ENCODE assay signal across 12 cellular contexts in the genomic region with DNA sequence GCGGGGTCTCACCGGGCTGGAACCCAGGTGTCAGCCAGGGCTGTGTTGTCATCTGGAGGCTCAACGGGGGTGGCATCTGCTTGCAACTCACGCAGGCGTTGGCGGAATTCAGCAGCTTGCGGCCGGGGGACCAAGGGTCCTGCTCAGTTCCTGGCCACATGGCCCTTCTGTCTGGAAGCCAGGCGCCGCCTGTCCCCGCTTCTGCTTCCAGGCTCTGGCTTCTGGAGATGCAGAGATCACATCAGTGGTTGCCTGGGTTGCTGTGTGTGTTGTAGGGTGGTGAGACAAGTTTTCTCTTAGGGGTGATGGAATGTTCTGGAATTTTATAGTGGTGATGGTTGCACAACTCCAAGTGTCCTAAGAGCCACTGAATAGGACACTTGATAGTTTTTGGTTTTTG. TPM values are rescaled to one million over a fixed set of nuclear protein-coding genes. Genes with fewer than 3 reads are reported as not detected.
DNase-seq lines count a peak whose midpoint lies in the region; ATAC-seq and TF ChIP-seq lines count a peak whose summit lies in the region.
"Had no signal": no experiment of that assay in that cellular context is flagged by ENCODE, and none has a peak within 500 bp of the region (broad histone marks: within the 10 kb centered on the region; RNA-seq: fewer than 3 reads in every experiment).

No MANE protein-coding gene starts in this region.

- H3K4me3 ChIP-seq in fibroblast of villous mesenchyme (ENCODE audit: low read depth, low read length): no peak overlapping the region
- H3K4me3 ChIP-seq: ovary had no signal

- H3K36me3 Mint-ChIP-seq in activated CD4-positive, alpha-beta T cell treated with anti-CD3 and anti-CD28 coated beads, Interleukin-2, amount 10 ng/mL, durations not matched to agents 7 days and 5 days (ENCODE audit: low read depth): peaks cover 14% of the 10 kb centered on the region
- H3K36me3 Mint-ChIP-seq in activated CD4-positive, alpha-beta T cell treated with anti-CD3 and anti-CD28 coated beads, Interleukin-2, amount 10 ng/mL, durations not matched to agents 24 days and 14 days (ENCODE audit: low read depth): peaks cover 11% of the 10 kb centered on the region
- peaks cover 6% of the 10 kb centered on the region; the same call in 1 of the 2 replicates for H3K36me3 Mint-ChIP-seq in WTC11

- H3K27me3 Mint-ChIP-seq in activated CD4-positive, alpha-beta T cell treated with anti-CD3 and anti-CD28 coated beads, Interleukin-2, amount 10 ng/mL, durations not matched to agents 7 days and 5 days: no peaks in the 10 kb centered on the region
- H3K27me3 Mint-ChIP-seq in activated CD4-positive, alpha-beta T cell treated with anti-CD3 and anti-CD28 coated beads, Interleukin-2, amount 10 ng/mL, durations not matched to agents 24 days and 14 days: no peaks in the 10 kb centered on the region
- no peaks in the 10 kb centered on the region for H3K27me3 Mint-ChIP-seq in WTC11 (ENCODE audit: low read depth)
- H3K27me3 Mint-ChIP-seq: activated T-helper 17 cell treated with anti-CD3 and anti-CD28 coated beads, Interleukin-2, amount 50 U/mL, for 72 hours; stimulated activated naive CD8-positive, alpha-beta T cell treated with anti-CD3 and anti-CD28 coated beads, Interleukin-15, amount 100 ng/mL, for 72 hours had no signal

- POLR2A ChIA-PET in activated CD4-positive, alpha-beta T cell treated with anti-CD3 and anti-CD28 coated beads, Interleukin-2, amount 10 ng/mL, durations not matched to agents 7 days and 5 days (lab: Charles Lee): no interaction called here
- POLR2A ChIA-PET in WTC11 (lab: Charles Lee): no interaction called here

- intact Hi-C loops in activated CD4-positive, alpha-beta T cell treated with anti-CD3 and anti-CD28 coated beads, Interleukin-2, amount 10 ng/mL, durations not matched to agents 24 days and 14 days (cut with micrococcal nuclease): no loop called here

- TF ChIP-seq CTCF in WTC11 (IDR thresholded peaks at IDR 0.05): no peak
- TF ChIP-seq CTCF in fibroblast of villous mesenchyme (IDR thresholded peaks at IDR 0.05; ENCODE audit: insufficient read depth, low read depth, low read length): no peak

- H3K27ac Mint-ChIP-seq in activated CD4-positive, alpha-beta T cell treated with anti-CD3 and anti-CD28 coated beads, Interleukin-2, amount 10 ng/mL, durations not matched to agents 7 days and 5 days: peak overlapping the region; percentile 58
- H3K27ac Mint-ChIP-seq in activated CD4-positive, alpha-beta T cell treated with anti-CD3 and anti-CD28 coated beads, Interleukin-2, amount 10 ng/mL, durations not matched to agents 24 days and 14 days: no peak overlapping the region
- peak overlapping the region; percentile 76; the same call in 1 of the 2 replicates for H3K27ac Mint-ChIP-seq in WTC11
- H3K27ac Mint-ChIP-seq: activated T-helper 17 cell treated with anti-CD3 and anti-CD28 coated beads, Interleukin-2, amount 50 U/mL, for 72 hours; stimulated activated naive CD8-positive, alpha-beta T cell treated with anti-CD3 and anti-CD28 coated beads, Interleukin-15, amount 100 ng/mL, for 72 hours had no signal

- H3K27ac ChIP-seq in substantia nigra (ENCODE audit: low read depth, low read length, poor library complexity, severe bottlenecking): peak overlapping the region; percentile 74
- H3K27ac ChIP-seq: ovary had no signal

- CTCF ChIA-PET in activated CD4-positive, alpha-beta T cell treated with anti-CD3 and anti-CD28 coated beads, Interleukin-2, amount 10 ng/mL, durations not matched to agents 7 days and 5 days (lab: Charles Lee): interaction anchor here (1.1 to 1.7 kb wide), 2 partner anchors 13 to 122 kb away, joined by 7 read pairs; no protein-coding TSS in a partner anchor
- CTCF ChIA-PET in WTC11 (lab: Charles Lee): interaction anchor here (1.4 to 2.0 kb wide), 2 partner anchors 13 to 20 kb away, joined by 5 to 6 read pairs; no protein-coding TSS in a partner anchor

- DNase-seq in activated CD4-positive, alpha-beta T cell treated with anti-CD3 and anti-CD28 coated beads, Interleukin-2, amount 10 ng/mL, durations not matched to agents 7 days and 5 days: no peak
- no peak for DNase-seq in activated CD4-positive, alpha-beta T cell treated with anti-CD3 and anti-CD28 coated beads, Interleukin-2, amount 10 ng/mL, durations not matched to agents 24 days and 14 days
- DNase-seq in WTC11 (ENCODE audit: low spot score) (no peak), fibroblast of villous mesenchyme (ENCODE audit: low read depth) (peak; percentile 52), substantia nigra (lab: John Stamatoyannopoulos, UW) (peak in 23 of 49 donors; percentile 8 to 68 (median 31)), NCI-H510A treated with DMSO at 0.1 percent for 48 hours (lab: John Stamatoyannopoulos, UW) (no peak), NCI-H1694 treated with DMSO at 0.1 percent for 48 hours (lab: John Stamatoyannopoulos, UW) (no peak)
- DNase-seq: 8988T; stimulated activated naive CD8-positive, alpha-beta T cell treated with anti-CD3 and anti-CD28 coated beads, Interleukin-15, amount 100 ng/mL, for 72 hours had no signal

- ATAC-seq in WTC11: no peak
- no peak for ATAC-seq in activated CD4-positive, CD25-positive, alpha-beta regulatory T cell treated with anti-CD3 and anti-CD28 coated beads, Interleukin-2, amount 50 U/mL, for 24 hours
- ATAC-seq: activated T-helper 17 cell treated with anti-CD3 and anti-CD28 coated beads, Interleukin-2, amount 50 U/mL, for 72 hours; stimulated activated naive CD8-positive, alpha-beta T cell treated with anti-CD3 and anti-CD28 coated beads, Interleukin-15, amount 100 ng/mL, for 72 hours had no signal

- H3K4me1 Mint-ChIP-seq in activated CD4-positive, alpha-beta T cell treated with anti-CD3 and anti-CD28 coated beads, Interleukin-2, amount 10 ng/mL, durations not matched to agents 7 days and 5 days: peaks cover 29% of the 10 kb centered on the region
- peaks cover 16% of the 10 kb centered on the region for H3K4me1 Mint-ChIP-seq in activated CD4-positive, alpha-beta T cell treated with anti-CD3 and anti-CD28 coated beads, Interleukin-2, amount 10 ng/mL, durations not matched to agents 24 days and 14 days
- peaks cover 5% of the 10 kb centered on the region for H3K4me1 Mint-ChIP-seq in WTC11
- H3K4me1 Mint-ChIP-seq: activated T-helper 17 cell treated with anti-CD3 and anti-CD28 coated beads, Interleukin-2, amount 50 U/mL, for 72 hours had no signal

- H3K4me3 Mint-ChIP-seq in activated CD4-positive, alpha-beta T cell treated with anti-CD3 and anti-CD28 coated beads, Interleukin-2, amount 10 ng/mL, durations not matched to agents 7 days and 5 days: no peak overlapping the region
- no peak overlapping the region for H3K4me3 Mint-ChIP-seq in activated CD4-positive, alpha-beta T cell treated with anti-CD3 and anti-CD28 coated beads, Interleukin-2, amount 10 ng/mL, durations not matched to agents 24 days and 14 days
- H3K4me3 Mint-ChIP-seq in WTC11: no peak overlapping the region
- H3K4me3 Mint-ChIP-seq: activated T-helper 17 cell treated with anti-CD3 and anti-CD28 coated beads, Interleukin-2, amount 50 U/mL, for 72 hours had no signal

- no peaks in the 10 kb centered on the region for H3K9me3 Mint-ChIP-seq in activated CD4-positive, alpha-beta T cell treated with anti-CD3 and anti-CD28 coated beads, Interleukin-2, amount 10 ng/mL, durations not matched to agents 7 days and 5 days
- H3K9me3 Mint-ChIP-seq in activated CD4-positive, alpha-beta T cell treated with anti-CD3 and anti-CD28 coated beads, Interleukin-2, amount 10 ng/mL, durations not matched to agents 24 days and 14 days: no peaks in the 10 kb centered on the region
- H3K9me3 Mint-ChIP-seq in WTC11: no peaks in the 10 kb centered on the region
- H3K9me3 Mint-ChIP-seq: activated T-helper 17 cell treated with anti-CD3 and anti-CD28 coated beads, Interleukin-2, amount 50 U/mL, for 72 hours; stimulated activated naive CD8-positive, alpha-beta T cell treated with anti-CD3 and anti-CD28 coated beads, Interleukin-15, amount 100 ng/mL, for 72 hours had no signal

RNA-seq across cellular contexts. Expression of a gene that starts 5.0 kb away (rescaled TPM):
- 10 to 100 TPM; 10.6 to 13.3 TPM for total RNA-seq in activated CD4-positive, alpha-beta T cell treated with anti-CD3 and anti-CD28 coated beads, Interleukin-2, amount 10 ng/mL, durations not matched to agents 7 days and 5 days
- 8.8 and 10.6 TPM in 2 replicates for total RNA-seq in activated CD4-positive, alpha-beta T cell treated with anti-CD3 and anti-CD28 coated beads, Interleukin-2, amount 10 ng/mL, durations not matched to agents 24 days and 14 days
- total RNA-seq in WTC11 (2021) (15.0 to 20.3 TPM (median 15.9 TPM) in 3 replicates), fibroblast of villous mesenchyme (3.9 and 4.5 TPM in 2 replicates)

RNA-seq across cellular contexts. Expression of a gene that starts 5.0 kb away (rescaled TPM):
- total RNA-seq in activated CD4-positive, alpha-beta T cell treated with anti-CD3 and anti-CD28 coated beads, Interleukin-2, amount 10 ng/mL, durations not matched to agents 7 days and 5 days: 10 to 100 TPM; 27.5 to 37.9 TPM
- total RNA-seq in activated CD4-positive, alpha-beta T cell treated with anti-CD3 and anti-CD28 coated beads, Interleukin-2, amount 10 ng/mL, durations not matched to agents 24 days and 14 days: 39.2 and 42.4 TPM in 2 replicates
- total RNA-seq in WTC11 (2021): 81.3 to 86.1 TPM (median 86.1 TPM) in 3 replicates
- 40.6 and 49.2 TPM in 2 replicates for total RNA-seq in fibroblast of villous mesenchyme

RNA-seq across cellular contexts. Expression of a gene that starts 24.9 kb away (rescaled TPM):
- total RNA-seq in activated CD4-positive, alpha-beta T cell treated with anti-CD3 and anti-CD28 coated beads, Interleukin-2, amount 10 ng/mL, durations not matched to agents 7 days and 5 days: 100 to 1,000 TPM; 180 TPM
- 104 and 107 TPM in 2 replicates for total RNA-seq in activated CD4-positive, alpha-beta T cell treated with anti-CD3 and anti-CD28 coated beads, Interleukin-2, amount 10 ng/mL, durations not matched to agents 24 days and 14 days
- total RNA-seq in WTC11 (2021) (55.0 to 60.7 TPM (median 57.3 TPM) in 3 replicates), fibroblast of villous mesenchyme (45.8 and 62.2 TPM in 2 replicates)

RNA-seq across cellular contexts. Expression of a gene that starts 30.8 kb away (rescaled TPM):
- 100 to 1,000 TPM; 112 to 119 TPM for total RNA-seq in activated CD4-positive, alpha-beta T cell treated with anti-CD3 and anti-CD28 coated beads, Interleukin-2, amount 10 ng/mL, durations not matched to agents 7 days and 5 days
- total RNA-seq in activated CD4-positive, alpha-beta T cell treated with anti-CD3 and anti-CD28 coated beads, Interleukin-2, amount 10 ng/mL, durations not matched to agents 24 days and 14 days: 91.7 and 92.8 TPM in 2 replicates
- total RNA-seq in WTC11 (2021) (102 to 126 TPM (median 107 TPM) in 3 replicates), fibroblast of villous mesenchyme (69.5 and 74.1 TPM in 2 replicates)

RNA-seq across cellular contexts. Expression of a gene that starts 46.8 kb away (rescaled TPM):
- 10 to 100 TPM; 24.0 to 25.5 TPM for total RNA-seq in activated CD4-positive, alpha-beta T cell treated with anti-CD3 and anti-CD28 coated beads, Interleukin-2, amount 10 ng/mL, durations not matched to agents 7 days and 5 days
- total RNA-seq in activated CD4-positive, alpha-beta T cell treated with anti-CD3 and anti-CD28 coated beads, Interleukin-2, amount 10 ng/mL, durations not matched to agents 24 days and 14 days: 37.0 and 38.1 TPM in 2 replicates
- total RNA-seq in WTC11 (2021): 54.4 to 64.0 TPM (median 55.4 TPM) in 3 replicates
- total RNA-seq in fibroblast of villous mesenchyme: 10.4 and 16.8 TPM in 2 replicates
